Comparison of ENCODE assay signal across 1 cellular context in genomic region chr2:55490554-55490953, GRCh38.
TF ChIP-seq lines count a peak whose summit lies in the region.

No MANE protein-coding gene starts in this region.

TF ChIP-seq in HepG2, 621 proteins besides CTCF, POLR2A, EP300 and RAD21 (continued from another document):
- TF ChIP-seq TFDP1 (CRISPR knock-in tag; IDR thresholded peaks at IDR 0.05; ENCODE audit: borderline replicate concordance) (peak; percentile 25; the same call in 1 of the 2 replicates), NFE2L2 (IDR thresholded peaks at IDR 0.05; ENCODE audit: low read length) (peak; percentile 79), NFYC (CRISPR knock-in tag; IDR thresholded peaks at IDR 0.05) (peak; percentile 67), MAFK (conservative IDR thresholded peaks at IDR 0.05 in 1 of 2, IDR thresholded peaks at IDR 0.05 in 1 of 2; ENCODE audit: low read length in 2 of 2) (0 out of 4 replicates have a peak, but pooled peaks have one; percentile 25 to 37), ZNF639 (CRISPR knock-in tag; conservative IDR thresholded peaks at IDR 0.05) (no peak), RFX5 (IDR thresholded peaks at IDR 0.05; ENCODE audit: low read depth, low read length) (peak; percentile 72; the same call in 1 of the 2 replicates), TFAP4 (IDR thresholded peaks at IDR 0.05; ENCODE audit: borderline replicate concordance, low read depth) (peak; percentile 49; the same call in 1 of the 2 replicates), ZFP62 (CRISPR knock-in tag; IDR thresholded peaks at IDR 0.05) (no peak), NFE2 (CRISPR knock-in tag; IDR thresholded peaks at IDR 0.05) (peak; percentile 81), RFXAP (CRISPR knock-in tag; IDR thresholded peaks at IDR 0.05; ENCODE audit: borderline replicate concordance) (0 out of 2 replicates have a peak, but pooled peaks have one; percentile 24), SAP130 (CRISPR knock-in tag; IDR thresholded peaks at IDR 0.05; ENCODE audit: low read depth) (0 out of 2 replicates have a peak, but pooled peaks have one; percentile 30), FOSL2 (CRISPR knock-in tag; IDR thresholded peaks at IDR 0.05) (peak; percentile 83), TEAD3 (CRISPR knock-in tag; optimal IDR thresholded peaks at IDR 0.05; ENCODE audit: borderline replicate concordance) (peak; percentile 29), ZC3H13 (CRISPR knock-in tag; IDR thresholded peaks at IDR 0.05) (no peak), MAFF (IDR thresholded peaks at IDR 0.05; ENCODE audit: low read depth, low read length) (peak; percentile 23; the same call in 1 of the 2 replicates)
